In genomic region chr11:112506852-112507251, GRCh38 we compare ENCODE assay signal across 22 cellular contexts.
"Had no signal": no experiment of that assay in that cellular context is flagged by ENCODE, and none has a peak within 500 bp of the region (broad histone marks: within the 10 kb centered on the region; RNA-seq: fewer than 3 reads in every experiment).

No MANE protein-coding gene starts in this region.

- H3K4me3 ChIP-seq: colonic mucosa, esophagus squamous epithelium, gastrocnemius medialis, heart right ventricle, left lung, lower lobe of right lung had no signal

- H3K4me1 ChIP-seq: colonic mucosa, esophagus squamous epithelium, gastrocnemius medialis, heart right ventricle, left lung, lower lobe of right lung had no signal

- FAIRE-seq: endometrium, islet of Langerhans, keratinocyte had no signal

- ATAC-seq: effector memory CD8-positive, alpha-beta T cell; gastrocnemius medialis; heart right ventricle; left cardiac atrium; left lung; left ventricle myocardium superior; lower lobe of right lung had no signal

- H3K36me3 ChIP-seq: colonic mucosa, esophagus squamous epithelium, gastrocnemius medialis, heart right ventricle, left lung, lower lobe of right lung had no signal

- DNase-seq: colonic mucosa; cortex of kidney; effector CD8-positive, alpha-beta T cell; effector memory CD8-positive, alpha-beta T cell; endodermal cell; esophagus squamous epithelium; foreskin fibroblast; foreskin melanocyte; gastrocnemius medialis; glutamatergic neuron; heart right ventricle; hippocampal formation; left cardiac atrium; left lung; left ventricle myocardium superior; lower lobe of right lung; mesenchymal stem cell; midbrain; naive B cell had no signal

- H3K27ac ChIP-seq: colonic mucosa, esophagus squamous epithelium, gastrocnemius medialis, heart right ventricle, left lung, lower lobe of right lung had no signal

- H3K9me3 ChIP-seq: colonic mucosa, esophagus squamous epithelium, gastrocnemius medialis, heart right ventricle, left lung, lower lobe of right lung had no signal

- H3K27me3 ChIP-seq: colonic mucosa, esophagus squamous epithelium, gastrocnemius medialis, left lung had no signal
